ENCODE assay signal across 9 cellular contexts in genomic region chr1:58857673-58858343, GRCh38.
A peak's percentile ranks its signal among the peaks of the same experiment; 100 is the strongest.
DNase-seq lines count a peak whose midpoint lies in the region; ATAC-seq, FAIRE-seq and TF ChIP-seq lines count a peak whose summit lies in the region.
"Had no signal": no experiment of that assay in that cellular context is flagged by ENCODE, and none has a peak within 500 bp of the region (broad histone marks: within the 10 kb centered on the region; RNA-seq: fewer than 3 reads in every experiment).

No MANE protein-coding gene starts in this region.

- H3F3A ChIP-seq in GM23338 (replicated peaks; ENCODE audit: low read depth): no peaks in the 10 kb centered on the region

- H4K20me1 ChIP-seq in GM23338 (replicated peaks; ENCODE audit: insufficient read depth): no peaks in the 10 kb centered on the region

- H3K27ac Mint-ChIP-seq in CD4-positive, CD25-positive, alpha-beta regulatory T cell: peak overlapping the region; percentile 91 to 98 (median 93)
- peak overlapping the region; percentile 83 for H3K27ac Mint-ChIP-seq in activated T-cell treated with anti-CD3 and anti-CD28 coated beads, Interleukin-2, amount 50 U/mL, for 72 hours
- H3K27ac Mint-ChIP-seq in GM23338: no peak overlapping the region
- H3K27ac Mint-ChIP-seq in nephron progenitor cell: no peak overlapping the region

- peak overlapping the region in 3 of 4 donors; percentile 11 to 38 (median 36) for H3K4me3 Mint-ChIP-seq in CD4-positive, CD25-positive, alpha-beta regulatory T cell
- peak overlapping the region; percentile 47 to 68 for H3K4me3 Mint-ChIP-seq in activated T-cell treated with anti-CD3 and anti-CD28 coated beads, Interleukin-2, amount 50 U/mL, for 72 hours
- H3K4me3 Mint-ChIP-seq in GM23338 (no peak overlapping the region), nephron progenitor cell (no peak overlapping the region)

- ATAC-seq in CD4-positive, CD25-positive, alpha-beta regulatory T cell (ENCODE audit: low read depth in 2 of 2): peak; percentile 46 to 57
- ATAC-seq in GM19043 (IDR thresholded peaks at IDR 0.05; ENCODE audit: low read depth, unreplicated experiment) (peak; percentile 74), HG03039 (IDR thresholded peaks at IDR 0.05; ENCODE audit: unreplicated experiment) (peak; percentile 84), GM23338 (no peak)
- peak; percentile 77 to 84 for ATAC-seq in activated T-cell treated with anti-CD3 and anti-CD28 coated beads, Interleukin-2, amount 50 U/mL, for 72 hours (replicated peaks in 1 of 2)

- peak overlapping the region; percentile 62 for H3K27ac ChIP-seq in CD4-positive, CD25-positive, alpha-beta regulatory T cell (ENCODE audit: insufficient read depth, low read length, poor library complexity, severe bottlenecking)
- H3K27ac ChIP-seq in GM23338 (ENCODE audit: low read depth): no peak overlapping the region

- H3K36me3 ChIP-seq in CD4-positive, CD25-positive, alpha-beta regulatory T cell (ENCODE audit: control insufficient read depth, insufficient read depth, low read length): no peaks in the 10 kb centered on the region
- H3K36me3 ChIP-seq in GM23338 (ENCODE audit: insufficient read depth): no peaks in the 10 kb centered on the region

- no peak overlapping the region for H3K4me2 ChIP-seq in GM23338

- H3K36me3 Mint-ChIP-seq in CD4-positive, CD25-positive, alpha-beta regulatory T cell: no peaks in the 10 kb centered on the region
- no peaks in the 10 kb centered on the region for H3K36me3 Mint-ChIP-seq in activated T-cell treated with anti-CD3 and anti-CD28 coated beads, Interleukin-2, amount 50 U/mL, for 72 hours (ENCODE audit: insufficient read depth in 2 of 2)
- H3K36me3 Mint-ChIP-seq in GM23338 (ENCODE audit: low read depth) (no peaks in the 10 kb centered on the region), nephron progenitor cell (ENCODE audit: low read depth) (no peaks in the 10 kb centered on the region)

- peaks cover 27% of the 10 kb centered on the region for H3K4me1 ChIP-seq in CD4-positive, CD25-positive, alpha-beta regulatory T cell (ENCODE audit: control insufficient read depth, insufficient read depth, low read length, poor library complexity, severe bottlenecking)
- peaks cover 16% of the 10 kb centered on the region for H3K4me1 ChIP-seq in GM23338 (ENCODE audit: insufficient read depth)

- no peaks in the 10 kb centered on the region for H3K27me3 Mint-ChIP-seq in CD4-positive, CD25-positive, alpha-beta regulatory T cell
- no peaks in the 10 kb centered on the region for H3K27me3 Mint-ChIP-seq in activated T-cell treated with anti-CD3 and anti-CD28 coated beads, Interleukin-2, amount 50 U/mL, for 72 hours (ENCODE audit: low read depth)
- peaks cover 2% of the 10 kb centered on the region for H3K27me3 Mint-ChIP-seq in GM23338 (ENCODE audit: insufficient read depth, low read depth, poor library complexity)
- peaks cover 8% of the 10 kb centered on the region for H3K27me3 Mint-ChIP-seq in nephron progenitor cell (ENCODE audit: low read depth, poor library complexity)

- peaks cover 8% of the 10 kb centered on the region; the same call in 1 of the 2 replicates for H3K9me2 ChIP-seq in GM23338 (ENCODE audit: insufficient read depth)

- TF ChIP-seq CTCF in GM23338 (conservative IDR thresholded peaks at IDR 0.05; ENCODE audit: low read depth in 2 of 2): no peak
- no peak for TF ChIP-seq CTCF in nephron progenitor cell (IDR thresholded peaks at IDR 0.05)

- H2AFZ ChIP-seq in GM23338: no peak overlapping the region

- no peaks in the 10 kb centered on the region for H3K79me2 ChIP-seq in GM23338 (replicated peaks; ENCODE audit: insufficient read depth)

- no peak for FAIRE-seq in HTR-8/SVneo (lab: Jason Lieb, UNC)
- FAIRE-seq: endometrium had no signal

- H3K9me3 ChIP-seq in CD4-positive, CD25-positive, alpha-beta regulatory T cell (ENCODE audit: control insufficient read depth in 2 of 2, low read length in 2 of 2): no peaks in the 10 kb centered on the region

- H3K4me1 Mint-ChIP-seq in CD4-positive, CD25-positive, alpha-beta regulatory T cell: peaks cover 19 to 51% (median 24%) of the 10 kb centered on the region in 4 donors
- peaks cover 49% of the 10 kb centered on the region for H3K4me1 Mint-ChIP-seq in activated T-cell treated with anti-CD3 and anti-CD28 coated beads, Interleukin-2, amount 50 U/mL, for 72 hours (ENCODE audit: low read depth)
- H3K4me1 Mint-ChIP-seq in GM23338 (peaks cover 20% of the 10 kb centered on the region), nephron progenitor cell (peaks cover 58% of the 10 kb centered on the region)

- H3K27me3 ChIP-seq in CD4-positive, CD25-positive, alpha-beta regulatory T cell (ENCODE audit: control insufficient read depth, insufficient read depth, low read length): no peaks in the 10 kb centered on the region
- no peaks in the 10 kb centered on the region for H3K27me3 ChIP-seq in GM23338 (ENCODE audit: insufficient read depth)

- DNase-seq in CD4-positive, CD25-positive, alpha-beta regulatory T cell: peak in 1 of 3 donors; percentile 54
- peak; percentile 39 to 45 for DNase-seq in activated T-cell treated with anti-CD3 and anti-CD28 coated beads, Interleukin-2, amount 50 U/mL, for 72 hours
- DNase-seq in NCI-H526 (lab: John Stamatoyannopoulos, UW): no peak
- DNase-seq in GM23338 (ENCODE audit: low spot score): no peak
- DNase-seq in HTR-8/SVneo (ENCODE audit: insufficient read length, low spot score): no peak
- DNase-seq in nephron progenitor cell: no peak

- peak overlapping the region; percentile 26 for H3K4me3 ChIP-seq in CD4-positive, CD25-positive, alpha-beta regulatory T cell (ENCODE audit: low read depth, low read length)
- no peak overlapping the region for H3K4me3 ChIP-seq in GM23338

- no peaks in the 10 kb centered on the region for H3K9me3 Mint-ChIP-seq in CD4-positive, CD25-positive, alpha-beta regulatory T cell
- H3K9me3 Mint-ChIP-seq in activated T-cell treated with anti-CD3 and anti-CD28 coated beads, Interleukin-2, amount 50 U/mL, for 72 hours: no peaks in the 10 kb centered on the region
- H3K9me3 Mint-ChIP-seq in GM23338 (no peaks in the 10 kb centered on the region), nephron progenitor cell (no peaks in the 10 kb centered on the region)

TF ChIP-seq in GM23338, 12 proteins besides CTCF, POLR2A, EP300 and RAD21 (continues in another document):
- TF ChIP-seq, protein P1, sequence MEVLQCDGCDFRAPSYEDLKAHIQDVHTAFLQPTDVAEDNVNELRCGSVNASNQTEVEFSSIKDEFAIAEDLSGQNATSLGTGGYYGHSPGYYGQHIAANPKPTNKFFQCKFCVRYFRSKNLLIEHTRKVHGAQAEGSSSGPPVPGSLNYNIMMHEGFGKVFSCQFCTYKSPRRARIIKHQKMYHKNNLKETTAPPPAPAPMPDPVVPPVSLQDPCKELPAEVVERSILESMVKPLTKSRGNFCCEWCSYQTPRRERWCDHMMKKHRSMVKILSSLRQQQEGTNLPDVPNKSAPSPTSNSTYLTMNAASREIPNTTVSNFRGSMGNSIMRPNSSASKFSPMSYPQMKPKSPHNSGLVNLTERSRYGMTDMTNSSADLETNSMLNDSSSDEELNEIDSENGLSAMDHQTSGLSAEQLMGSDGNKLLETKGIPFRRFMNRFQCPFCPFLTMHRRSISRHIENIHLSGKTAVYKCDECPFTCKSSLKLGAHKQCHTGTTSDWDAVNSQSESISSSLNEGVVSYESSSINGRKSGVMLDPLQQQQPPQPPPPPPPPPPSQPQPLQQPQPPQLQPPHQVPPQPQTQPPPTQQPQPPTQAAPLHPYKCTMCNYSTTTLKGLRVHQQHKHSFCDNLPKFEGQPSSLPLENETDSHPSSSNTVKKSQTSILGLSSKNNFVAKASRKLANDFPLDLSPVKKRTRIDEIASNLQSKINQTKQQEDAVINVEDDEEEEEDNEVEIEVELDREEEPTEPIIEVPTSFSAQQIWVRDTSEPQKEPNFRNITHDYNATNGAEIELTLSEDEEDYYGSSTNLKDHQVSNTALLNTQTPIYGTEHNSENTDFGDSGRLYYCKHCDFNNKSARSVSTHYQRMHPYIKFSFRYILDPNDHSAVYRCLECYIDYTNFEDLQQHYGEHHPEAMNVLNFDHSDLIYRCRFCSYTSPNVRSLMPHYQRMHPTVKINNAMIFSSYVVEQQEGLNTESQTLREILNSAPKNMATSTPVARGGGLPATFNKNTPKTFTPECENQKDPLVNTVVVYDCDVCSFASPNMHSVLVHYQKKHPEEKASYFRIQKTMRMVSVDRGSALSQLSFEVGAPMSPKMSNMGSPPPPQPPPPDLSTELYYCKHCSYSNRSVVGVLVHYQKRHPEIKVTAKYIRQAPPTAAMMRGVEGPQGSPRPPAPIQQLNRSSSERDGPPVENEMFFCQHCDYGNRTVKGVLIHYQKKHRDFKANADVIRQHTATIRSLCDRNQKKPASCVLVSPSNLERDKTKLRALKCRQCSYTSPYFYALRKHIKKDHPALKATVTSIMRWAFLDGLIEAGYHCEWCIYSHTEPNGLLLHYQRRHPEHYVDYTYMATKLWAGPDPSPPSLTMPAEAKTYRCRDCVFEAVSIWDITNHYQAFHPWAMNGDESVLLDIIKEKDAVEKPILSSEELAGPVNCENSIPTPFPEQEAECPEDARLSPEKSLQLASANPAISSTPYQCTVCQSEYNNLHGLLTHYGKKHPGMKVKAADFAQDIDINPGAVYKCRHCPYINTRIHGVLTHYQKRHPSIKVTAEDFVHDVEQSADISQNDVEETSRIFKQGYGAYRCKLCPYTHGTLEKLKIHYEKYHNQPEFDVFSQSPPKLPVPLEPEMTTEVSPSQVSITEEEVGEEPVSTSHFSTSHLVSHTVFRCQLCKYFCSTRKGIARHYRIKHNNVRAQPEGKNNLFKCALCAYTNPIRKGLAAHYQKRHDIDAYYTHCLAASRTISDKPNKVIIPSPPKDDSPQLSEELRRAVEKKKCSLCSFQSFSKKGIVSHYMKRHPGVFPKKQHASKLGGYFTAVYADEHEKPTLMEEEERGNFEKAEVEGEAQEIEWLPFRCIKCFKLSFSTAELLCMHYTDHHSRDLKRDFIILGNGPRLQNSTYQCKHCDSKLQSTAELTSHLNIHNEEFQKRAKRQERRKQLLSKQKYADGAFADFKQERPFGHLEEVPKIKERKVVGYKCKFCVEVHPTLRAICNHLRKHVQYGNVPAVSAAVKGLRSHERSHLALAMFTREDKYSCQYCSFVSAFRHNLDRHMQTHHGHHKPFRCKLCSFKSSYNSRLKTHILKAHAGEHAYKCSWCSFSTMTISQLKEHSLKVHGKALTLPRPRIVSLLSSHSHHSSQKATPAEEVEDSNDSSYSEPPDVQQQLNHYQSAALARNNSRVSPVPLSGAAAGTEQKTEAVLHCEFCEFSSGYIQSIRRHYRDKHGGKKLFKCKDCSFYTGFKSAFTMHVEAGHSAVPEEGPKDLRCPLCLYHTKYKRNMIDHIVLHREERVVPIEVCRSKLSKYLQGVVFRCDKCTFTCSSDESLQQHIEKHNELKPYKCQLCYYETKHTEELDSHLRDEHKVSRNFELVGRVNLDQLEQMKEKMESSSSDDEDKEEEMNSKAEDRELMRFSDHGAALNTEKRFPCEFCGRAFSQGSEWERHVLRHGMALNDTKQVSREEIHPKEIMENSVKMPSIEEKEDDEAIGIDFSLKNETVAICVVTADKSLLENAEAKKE (CRISPR knock-in tag; IDR thresholded peaks at IDR 0.05): no peak

Comparison
In these comparisons a context has a peak if more than half of its experiments do, and no peak if none do; other contexts are left out.
1. DNase-seq: peak in activated T-cell treated with anti-CD3 and anti-CD28 coated beads, Interleukin-2, amount 50 U/mL, for 72 hours (2 of 2); none in NCI-H526 (0 of 2), GM23338 (single experiment), HTR-8/SVneo (single experiment) and nephron progenitor cell (single experiment).
2. H3K27ac Mint-ChIP-seq: peak in CD4-positive, CD25-positive, alpha-beta regulatory T cell (3 of 3) and activated T-cell treated with anti-CD3 and anti-CD28 coated beads, Interleukin-2, amount 50 U/mL, for 72 hours (single experiment); none in GM23338 (single experiment) and nephron progenitor cell (single experiment).
3. H3K4me3 Mint-ChIP-seq: peak in CD4-positive, CD25-positive, alpha-beta regulatory T cell (3 of 4) and activated T-cell treated with anti-CD3 and anti-CD28 coated beads, Interleukin-2, amount 50 U/mL, for 72 hours (2 of 2); none in GM23338 (single experiment) and nephron progenitor cell (single experiment).